ENCODE assay signal across 8 cellular contexts in the genomic region with DNA sequence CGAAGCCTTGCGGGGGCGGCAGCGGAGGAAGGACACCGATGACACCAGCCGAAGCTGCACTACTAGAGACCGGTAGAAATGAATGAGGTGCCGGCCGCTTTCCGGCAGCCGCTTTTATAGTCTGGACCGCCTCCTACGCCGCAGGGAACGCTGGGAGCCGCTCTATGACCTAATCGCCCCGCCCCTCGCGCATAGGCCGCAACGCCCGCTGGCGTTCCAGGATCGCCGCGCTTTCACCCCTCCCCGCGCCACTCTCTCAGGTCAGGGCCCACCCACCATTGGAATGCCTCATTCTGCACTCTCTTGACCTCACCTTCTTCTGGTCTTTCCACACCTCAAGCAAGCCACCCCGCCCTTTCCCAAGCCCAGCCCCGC. TPM values are rescaled to one million over a fixed set of nuclear protein-coding genes. Genes with fewer than 3 reads are reported as not detected.
DNase-seq lines count a peak whose midpoint lies in the region; ATAC-seq, FAIRE-seq and TF ChIP-seq lines count a peak whose summit lies in the region.

A gene (minus strand): TSS at position 89 of the 375 bp plus-strand sequence. CDS start 170 bp downstream, outside the sequence.

- peaks cover 66% of the 10 kb centered on the region for H3K79me2 ChIP-seq in HepG2 (ENCODE audit: insufficient read depth, low read length)

- peaks cover 61% of the 10 kb centered on the region for H3K36me3 ChIP-seq in BE2C
- H3K36me3 ChIP-seq in HepG2 (replicated peaks in 1 of 2; ENCODE audit: control insufficient read depth in 1 of 2, insufficient read depth in 2 of 2, low read length in 2 of 2): peaks cover 20 to 56% of the 10 kb centered on the region in 2 experiments

- ATAC-seq in GM19328 (IDR thresholded peaks at IDR 0.05; ENCODE audit: unreplicated experiment) (peak; percentile 58), HG03520 (IDR thresholded peaks at IDR 0.05; ENCODE audit: unreplicated experiment) (peak; percentile 54), HepG2 (peak; percentile 74)

- intact Hi-C loops in HepG2 (cut with micrococcal nuclease; ENCODE audit: unreplicated experiment): loop anchor here (5.0 kb wide), 1 partner anchor 156 kb away; a partner anchor contains a TSS

- WGBS in HepG2 (ENCODE audit: low lambda C conversion rate): 1% methylated on average over 30 of the region's 31 CpGs

- H3K27me3 ChIP-seq in BE2C (no peaks in the 10 kb centered on the region), HepG2 (ENCODE audit: control insufficient read depth in 1 of 2, insufficient read depth in 2 of 2, low read length in 2 of 2) (peaks cover 0 to 3% of the 10 kb centered on the region in 2 experiments; a peak in 1 of 5 replicates)

- H3K27ac ChIP-seq in HepG2 (ENCODE audit: extremely low read length, insufficient read depth, low read length): peak within 1 kb of the TSS; percentile 99

- peaks cover 55% of the 10 kb centered on the region for H4K20me1 ChIP-seq in HepG2 (ENCODE audit: insufficient read depth, low read length)

- H3K9ac ChIP-seq in HepG2 (ENCODE audit: insufficient read depth, low read depth, low read length): peak within 1 kb of the TSS; percentile 100

- H3K4me3 ChIP-seq in BE2C (ENCODE audit: low read depth, low read length) (peak within 1 kb of the TSS; percentile 73), HepG2 (replicated peaks in 1 of 3; ENCODE audit: insufficient read depth in 1 of 3, low read depth in 2 of 3, low read length in 3 of 3) (peak within 1 kb of the TSS; percentile 94 to 100 (median 99))

- H3K4me1 ChIP-seq in BE2C (no peaks in the 10 kb centered on the region), HepG2 (ENCODE audit: insufficient read depth, low read length) (peaks cover 49% of the 10 kb centered on the region)

- TF ChIP-seq CTCF in BE2C (IDR thresholded peaks at IDR 0.05; ENCODE audit: low read depth, low read length) (no peak), HepG2 (CRISPR knock-in tag; IDR thresholded peaks at IDR 0.05) (no peak)

- TF ChIP-seq POLR2A in HepG2 (IDR thresholded peaks at IDR 0.05; ENCODE audit: insufficient read depth in 1 of 2, low read depth in 2 of 2, low read length in 2 of 2): peak; percentile 100

- no peak within 1 kb of the TSS for H2AFZ ChIP-seq in HepG2 (ENCODE audit: low read length)

- H3K9me3 ChIP-seq in BE2C: no peaks in the 10 kb centered on the region
- H3K9me3 ChIP-seq in HepG2 (ENCODE audit: low read length): no peaks in the 10 kb centered on the region

- POLR2A ChIA-PET in HepG2 (lab: Yijun Ruan, JAX): interaction anchor here (0.7 to 4.1 kb wide), 38 partner anchors 10 to 732 kb away, joined by 3 to 202 read pairs (median 4); a partner anchor contains a TSS

- DNase-seq in BE2C (peak; percentile 98), NCI-H774 (lab: John Stamatoyannopoulos, UW) (peak; percentile 96), dermis blood vessel endothelial cell (peak; percentile 98), HepG2 (ENCODE audit: low spot score) (peak; percentile 97)
- DNase-seq in activated CD4-positive, alpha-beta T cell treated with anti-CD3 and anti-CD28 coated beads, Interleukin-2, amount 50 U/mL, for 24 hours (ENCODE audit: low read depth in 1 of 2, low spot score in 1 of 2): peak; percentile 96 to 97
- DNase-seq in stimulated activated CD4-positive, alpha-beta T cell treated with anti-CD3 and anti-CD28 coated beads, Interleukin-2, amount 100 ng/mL, for 48 hours: peak; percentile 95 to 97

- in situ Hi-C loops in HepG2 (cut with HindIII; ENCODE audit: extremely low pct_ligation_motif_present, low pct_unique_long_range_greater_than_20kb): loop anchor here (10.0 kb wide), 1 partner anchor 661 kb away; a partner anchor contains a TSS

- FAIRE-seq in HepG2 (lab: Jason Lieb, UNC): peak; percentile 44

- BruUV-seq in HepG2 (replicated peaks; lab: Mats Ljungman, UMichigan): no TSS peak

- H3K4me2 ChIP-seq in HepG2 (ENCODE audit: low read depth, low read length): peak within 1 kb of the TSS; percentile 81

- TF ChIP-seq RAD21 in HepG2 (CRISPR knock-in tag; IDR thresholded peaks at IDR 0.05): peak; percentile 70

- no peak for TF ChIP-seq EP300 in HepG2 (IDR thresholded peaks at IDR 0.05; ENCODE audit: low read depth in 2 of 2, low read length in 2 of 2)
- no peak for TF ChIP-seq EP300 in HepG2 (CRISPR knock-in tag; IDR thresholded peaks at IDR 0.05; ENCODE audit: borderline replicate concordance)

- CTCF ChIA-PET in HepG2 (lab: Yijun Ruan, JAX; ENCODE audit: low intra/inter-chr PET ratio, low total read pairs): no interaction called here

TF ChIP-seq in HepG2, 621 proteins besides CTCF, POLR2A, EP300 and RAD21 (continues in another document):
- TF ChIP-seq, protein P1, sequence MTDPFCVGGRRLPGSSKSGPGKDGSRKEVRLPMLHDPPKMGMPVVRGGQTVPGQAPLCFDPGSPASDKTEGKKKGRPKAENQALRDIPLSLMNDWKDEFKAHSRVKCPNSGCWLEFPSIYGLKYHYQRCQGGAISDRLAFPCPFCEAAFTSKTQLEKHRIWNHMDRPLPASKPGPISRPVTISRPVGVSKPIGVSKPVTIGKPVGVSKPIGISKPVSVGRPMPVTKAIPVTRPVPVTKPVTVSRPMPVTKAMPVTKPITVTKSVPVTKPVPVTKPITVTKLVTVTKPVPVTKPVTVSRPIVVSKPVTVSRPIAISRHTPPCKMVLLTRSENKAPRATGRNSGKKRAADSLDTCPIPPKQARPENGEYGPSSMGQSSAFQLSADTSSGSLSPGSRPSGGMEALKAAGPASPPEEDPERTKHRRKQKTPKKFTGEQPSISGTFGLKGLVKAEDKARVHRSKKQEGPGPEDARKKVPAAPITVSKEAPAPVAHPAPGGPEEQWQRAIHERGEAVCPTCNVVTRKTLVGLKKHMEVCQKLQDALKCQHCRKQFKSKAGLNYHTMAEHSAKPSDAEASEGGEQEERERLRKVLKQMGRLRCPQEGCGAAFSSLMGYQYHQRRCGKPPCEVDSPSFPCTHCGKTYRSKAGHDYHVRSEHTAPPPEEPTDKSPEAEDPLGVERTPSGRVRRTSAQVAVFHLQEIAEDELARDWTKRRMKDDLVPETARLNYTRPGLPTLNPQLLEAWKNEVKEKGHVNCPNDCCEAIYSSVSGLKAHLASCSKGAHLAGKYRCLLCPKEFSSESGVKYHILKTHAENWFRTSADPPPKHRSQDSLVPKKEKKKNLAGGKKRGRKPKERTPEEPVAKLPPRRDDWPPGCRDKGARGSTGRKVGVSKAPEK (CRISPR knock-in tag; IDR thresholded peaks at IDR 0.05; ENCODE audit: borderline replicate concordance): no peak
- TF ChIP-seq NFRKB (IDR thresholded peaks at IDR 0.05) (no peak), CAMTA2 (CRISPR knock-in tag; IDR thresholded peaks at IDR 0.05; ENCODE audit: borderline replicate concordance) (no peak), ZNF556 (CRISPR knock-in tag; IDR thresholded peaks at IDR 0.05; ENCODE audit: borderline replicate concordance) (no peak), GTF2F1 (IDR thresholded peaks at IDR 0.05; ENCODE audit: low read length) (peak; percentile 98), KAT8 (CRISPR knock-in tag; IDR thresholded peaks at IDR 0.05) (0 out of 2 replicates have a peak, but pooled peaks have one; percentile 1), NR1H2 (CRISPR knock-in tag; IDR thresholded peaks at IDR 0.05; ENCODE audit: borderline replicate concordance, low read depth) (0 out of 2 replicates have a peak, but pooled peaks have one; percentile 58), ZNF616 (CRISPR knock-in tag; IDR thresholded peaks at IDR 0.05; ENCODE audit: low read depth) (peak; percentile 84; the same call in 1 of the 2 replicates), TBX3 (IDR thresholded peaks at IDR 0.05; ENCODE audit: borderline replicate concordance) (no peak), GPN1 (CRISPR knock-in tag; IDR thresholded peaks at IDR 0.05; ENCODE audit: borderline replicate concordance) (no peak; the same call in 1 of the 2 replicates), ZNF629 (CRISPR knock-in tag; conservative IDR thresholded peaks at IDR 0.05) (no peak), HDAC2 (CRISPR knock-in tag; IDR thresholded peaks at IDR 0.05) (no peak), BRCA1 (CRISPR knock-in tag; IDR thresholded peaks at IDR 0.05) (peak; percentile 82; the same call in 1 of the 2 replicates), ZNF432 (CRISPR knock-in tag; IDR thresholded peaks at IDR 0.05; ENCODE audit: borderline replicate concordance) (no peak), ELF3 (CRISPR knock-in tag; IDR thresholded peaks at IDR 0.05) (peak; percentile 62), BHLHE40 (IDR thresholded peaks at IDR 0.05; ENCODE audit: low read length) (no peak), MIXL1 (CRISPR knock-in tag; IDR thresholded peaks at IDR 0.05) (peak; percentile 58)

RNA-seq across cellular contexts. Expression of the gene that starts here (rescaled TPM):
- polyA plus RNA-seq in BE2C (2012; ENCODE audit: insufficient read depth, insufficient read length, low read depth): 537 TPM
- total RNA-seq in dermis blood vessel endothelial cell: 520 and 574 TPM in 2 replicates
- total RNA-seq in HepG2 (2016; rRNA removed; fragmentation: Illumina TruSeq; extraction: Trizol): 503 and 539 TPM in 2 replicates
- 84.1 and 89.7 TPM in 2 replicates for total RNA-seq in HepG2 (2016; cell fraction: cytosol; rRNA removed; fragmentation: Illumina TruSeq; extraction: Trizol; ENCODE audit: low read depth)
- 489 and 528 TPM in 2 replicates for total RNA-seq in HepG2 (2016; cell fraction: insoluble cytoplasmic fraction; rRNA removed; fragmentation: Illumina TruSeq; extraction: Trizol)
- 116 and 157 TPM in 2 replicates for total RNA-seq in HepG2 (2016; cell fraction: membrane; rRNA removed; fragmentation: Illumina TruSeq; extraction: Trizol)
- 878 and 919 TPM in 2 replicates for total RNA-seq in HepG2 (2016; cell fraction: nucleus; rRNA removed; fragmentation: Illumina TruSeq; extraction: Trizol)
- polyA plus RNA-seq in HepG2 (2011; rRNA removed): 622 and 684 TPM in 2 replicates
- 569 and 613 TPM in 2 replicates for polyA plus RNA-seq in HepG2 (2011; cell fraction: cytosol; rRNA removed)
- polyA plus RNA-seq in HepG2 (2011; cell fraction: nucleus; rRNA removed): 1,237 and 1,431 TPM in 2 replicates
- 388 and 421 TPM in 2 replicates for polyA plus RNA-seq in HepG2 (2012)
- polyA plus RNA-seq in HepG2 (2016; cell fraction: cytosol; fragmentation: Illumina TruSeq; extraction: Trizol; ENCODE audit: low read depth): 39.4 and 49.0 TPM in 2 replicates
- 620 and 627 TPM in 2 replicates for polyA plus RNA-seq in HepG2 (2016; cell fraction: insoluble cytoplasmic fraction; fragmentation: Illumina TruSeq; extraction: Trizol; ENCODE audit: low read depth)
- polyA plus RNA-seq in HepG2 (2016; cell fraction: membrane; fragmentation: Illumina TruSeq; extraction: Trizol; ENCODE audit: low read depth): 60.1 and 80.5 TPM in 2 replicates
- 1,021 and 1,036 TPM in 2 replicates for polyA plus RNA-seq in HepG2 (2016; cell fraction: nucleus; fragmentation: Illumina TruSeq; extraction: Trizol; ENCODE audit: insufficient read depth, low read depth)
- polyA minus RNA-seq in HepG2 (2011; rRNA and poly(A)+ RNA removed; ENCODE audit: low replicate concordance): 1,158 and 1,526 TPM in 2 replicates
- polyA minus RNA-seq in HepG2 (2011; cell fraction: cytosol; rRNA and poly(A)+ RNA removed): 501 and 518 TPM in 2 replicates
- polyA minus RNA-seq in HepG2 (2011; cell fraction: nucleus; rRNA and poly(A)+ RNA removed): 2,012 and 2,066 TPM in 2 replicates

Comparison
In these comparisons a context has a peak if more than half of its experiments do, and no peak if none do; other contexts are left out.
1. Peak in every context shown above with its lines: DNase-seq, ATAC-seq, H3K4me3 ChIP-seq and H3K27ac ChIP-seq.